Comparison of ENCODE assay signal across 8 cellular contexts in the genomic region with DNA sequence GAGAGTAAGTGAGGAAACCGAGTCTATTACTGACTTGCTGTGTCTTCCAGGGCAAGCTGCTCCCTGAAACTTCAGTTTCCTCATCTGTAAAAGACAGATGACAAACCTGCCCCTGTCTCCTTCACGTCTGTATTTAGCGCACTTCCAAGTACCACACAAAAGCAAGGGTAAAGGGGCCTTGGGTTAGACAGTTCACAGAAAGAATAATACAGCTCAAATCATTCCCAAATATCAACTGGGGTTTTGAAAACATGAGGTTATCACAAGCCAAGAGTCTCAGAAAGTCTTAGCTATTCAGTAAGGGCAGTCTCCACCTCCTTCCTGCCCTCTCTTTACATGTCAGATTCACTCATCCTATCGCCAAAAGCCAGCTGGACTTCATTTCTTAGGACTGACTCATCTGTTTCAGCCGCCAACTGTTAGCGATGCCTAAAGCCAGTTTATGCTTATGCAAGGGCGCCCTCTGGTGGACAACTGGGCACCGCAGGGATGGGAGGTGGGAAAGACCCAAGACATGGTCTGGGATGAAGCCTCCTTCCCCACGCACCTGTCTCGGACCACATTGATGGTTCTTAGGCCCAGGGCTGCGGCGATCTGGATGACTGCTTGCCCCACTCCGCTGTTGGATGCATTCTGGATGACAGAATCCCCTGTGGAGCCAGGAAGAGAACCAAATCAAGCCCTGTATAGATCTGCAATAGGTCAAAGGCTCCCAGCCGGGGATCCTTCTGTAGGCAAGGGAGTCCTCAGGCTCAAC. TPM values are rescaled to one million over a fixed set of nuclear protein-coding genes. Genes with fewer than 3 reads are reported as not detected.
DNase-seq lines count a peak whose midpoint lies in the region; ATAC-seq and TF ChIP-seq lines count a peak whose summit lies in the region.

No MANE protein-coding gene starts in this region.

- TF ChIP-seq POLR2A in heart left ventricle (IDR thresholded peaks at IDR 0.05) (no peak), upper lobe of left lung (IDR thresholded peaks at IDR 0.05) (no peak)

- H3K9me3 ChIP-seq in HEK293 (ENCODE audit: control insufficient read depth, insufficient read depth, low read depth, low read length) = no peaks in the 10 kb centered on the region
- no peaks in the 10 kb centered on the region for H3K9me3 ChIP-seq in adipocyte (ENCODE audit: control insufficient read depth, low read length)
- H3K9me3 ChIP-seq in heart left ventricle = no peaks in the 10 kb centered on the region
- H3K9me3 ChIP-seq in upper lobe of left lung = no peaks in the 10 kb centered on the region

- peak in 1 of 4 donors; percentile 77 for TF ChIP-seq EP300 in upper lobe of left lung (IDR thresholded peaks at IDR 0.05)

- H3K4me1 ChIP-seq in HEK293 (ENCODE audit: control insufficient read depth, insufficient read depth, low read length) (no peaks in the 10 kb centered on the region), adipocyte (ENCODE audit: control insufficient read depth, insufficient read depth, low read length) (peaks cover 12% of the 10 kb centered on the region), heart left ventricle (peaks cover 0 to 17% (median 9%) of the 10 kb centered on the region in 12 donors), upper lobe of left lung (peaks cover 12 to 18% (median 13%) of the 10 kb centered on the region in 4 donors)

- H3K27me3 Mint-ChIP-seq in Calu3 (ENCODE audit: unreplicated experiment) (no peaks in the 10 kb centered on the region), progenitor cell of endocrine pancreas (no peaks in the 10 kb centered on the region)

- no TSS peak for BruUV-seq in Calu3 (replicated peaks; lab: Mats Ljungman, UMichigan)

- WGBS in heart left ventricle, 4 donors = 24 to 29% (median 26%) methylated on average over 9 to 14 of the region's 14 CpGs
- 27 to 45% methylated on average over 10 to 14 of the region's 14 CpGs for WGBS in upper lobe of left lung, 2 donors

- H3K36me3 ChIP-seq in HEK293 (ENCODE audit: control insufficient read depth in 2 of 2, insufficient read depth in 1 of 2, low read length in 2 of 2) (peaks cover 10 to 85% of the 10 kb centered on the region in 2 experiments; a peak in 2 of 3 replicates), adipocyte (ENCODE audit: control insufficient read depth, insufficient read depth, low read length, severe bottlenecking) (peaks cover 70% of the 10 kb centered on the region), heart left ventricle (peaks cover 0 to 80% (median 61%) of the 10 kb centered on the region in 9 donors), upper lobe of left lung (peaks cover 0 to 63% (median 14%) of the 10 kb centered on the region in 4 donors)

- CTCF ChIA-PET in Calu3 (lab: Charles Lee) = interaction anchor here (0.5 to 2.6 kb wide), 9 partner anchors 9 to 326 kb away, joined by 3 to 31 read pairs (median 5); a partner anchor contains a TSS
- CTCF ChIA-PET in HEK293 (lab: Yijun Ruan, JAX) = interaction anchor here (0.6 to 10.8 kb wide), 39 partner anchors 9 to 796 kb away, joined by 3 to 159 read pairs (median 4); a partner anchor contains a TSS

- POLR2A ChIA-PET in HEK293 (lab: Yijun Ruan, JAX) = interaction anchor here (0.6 to 2.2 kb wide), 3 partner anchors 21 to 402 kb away, joined by 3 to 17 read pairs (median 10); a partner anchor contains a TSS

- TF ChIP-seq CTCF in Calu3 (IDR thresholded peaks at IDR 0.05; ENCODE audit: unreplicated experiment) (peak; percentile 90), HEK293 (tag by site-specific recombination; IDR thresholded peaks at IDR 0.05) (peak; percentile 89), heart left ventricle (IDR thresholded peaks at IDR 0.05) (peak; percentile 93 to 99 (median 98)), progenitor cell of endocrine pancreas (IDR thresholded peaks at IDR 0.05; ENCODE audit: unreplicated experiment) (peak; percentile 99), upper lobe of left lung (IDR thresholded peaks at IDR 0.05) (peak; percentile 93 to 97 (median 94))

- DNase-seq in Calu3 (peak; percentile 96), NCI-H1436 treated with DMSO at 0.1 percent for 48 hours (lab: John Stamatoyannopoulos, UW) (peak; percentile 12), SW480 (ENCODE audit: low spot score) (peak; percentile 89), adipocyte (ENCODE audit: low read depth) (peak; percentile 100), heart left ventricle (peak; percentile 91 to 96 (median 93)), progenitor cell of endocrine pancreas (ENCODE audit: low spot score, unreplicated experiment) (peak; percentile 92), upper lobe of left lung (peak; percentile 64 to 95)

- H3K27ac ChIP-seq in HEK293 (ENCODE audit: extremely low read depth, low read depth, low read length) (no peak overlapping the region), heart left ventricle (peak overlapping the region; percentile 26 to 85 (median 72)), upper lobe of left lung (peak overlapping the region; percentile 72 to 90 (median 80))

- peaks cover 23% of the 10 kb centered on the region for H3K36me3 Mint-ChIP-seq in Calu3 (ENCODE audit: insufficient read depth, unreplicated experiment)
- peaks cover 6% of the 10 kb centered on the region for H3K36me3 Mint-ChIP-seq in progenitor cell of endocrine pancreas (ENCODE audit: insufficient read depth)

- H3K9me3 Mint-ChIP-seq in Calu3 (ENCODE audit: low read depth, unreplicated experiment) = no peaks in the 10 kb centered on the region
- H3K9me3 Mint-ChIP-seq in progenitor cell of endocrine pancreas (ENCODE audit: low read depth) = no peaks in the 10 kb centered on the region

- H3K9ac ChIP-seq in adipocyte (ENCODE audit: low read length) = peak overlapping the region; percentile 68

- H3K27ac Mint-ChIP-seq in Calu3 (ENCODE audit: unreplicated experiment) (no peak overlapping the region), progenitor cell of endocrine pancreas (peak overlapping the region; percentile 92)

- ATAC-seq in heart left ventricle (peak; percentile 91 to 97 (median 94)), upper lobe of left lung (ENCODE audit: low FRiP score in 2 of 2) (peak; percentile 95 to 96)

- intact Hi-C loops in Calu3 (cut with micrococcal nuclease; ENCODE audit: unreplicated experiment) = loop anchor here (2.0 to 10.0 kb wide), 3 partner anchors 170 to 418 kb away; no protein-coding TSS in a partner anchor
- intact Hi-C loops in heart left ventricle (cut with DNase I) = loop anchor here (1.0 to 10.0 kb wide), 14 partner anchors 20 to 425 kb away; a partner anchor contains a TSS

- H3K4me3 Mint-ChIP-seq in Calu3 (ENCODE audit: low read depth, unreplicated experiment) (peak overlapping the region; percentile 19), progenitor cell of endocrine pancreas (ENCODE audit: low read depth) (no peak overlapping the region)

- peaks cover 19% of the 10 kb centered on the region for H3K4me1 Mint-ChIP-seq in Calu3 (ENCODE audit: low read depth, unreplicated experiment)
- peaks cover 4% of the 10 kb centered on the region for H3K4me1 Mint-ChIP-seq in progenitor cell of endocrine pancreas (ENCODE audit: low read depth)

- H3K27me3 ChIP-seq in adipocyte (replicated peaks; ENCODE audit: control insufficient read depth, insufficient read depth, low read length) (no peaks in the 10 kb centered on the region), heart left ventricle (no peaks in the 10 kb centered on the region), upper lobe of left lung (no peaks in the 10 kb centered on the region)

- H3K4me3 ChIP-seq in HEK293 (ENCODE audit: low read depth, low read length) = no peak overlapping the region
- H3K4me3 ChIP-seq in adipocyte (ENCODE audit: low read length) = no peak overlapping the region
- H3K4me3 ChIP-seq in heart left ventricle = no peak overlapping the region
- H3K4me3 ChIP-seq in upper lobe of left lung = no peak overlapping the region

TF ChIP-seq in HEK293, 187 proteins besides CTCF, POLR2A, EP300 and RAD21 (continues in another document):
- TF ChIP-seq, protein P1, sequence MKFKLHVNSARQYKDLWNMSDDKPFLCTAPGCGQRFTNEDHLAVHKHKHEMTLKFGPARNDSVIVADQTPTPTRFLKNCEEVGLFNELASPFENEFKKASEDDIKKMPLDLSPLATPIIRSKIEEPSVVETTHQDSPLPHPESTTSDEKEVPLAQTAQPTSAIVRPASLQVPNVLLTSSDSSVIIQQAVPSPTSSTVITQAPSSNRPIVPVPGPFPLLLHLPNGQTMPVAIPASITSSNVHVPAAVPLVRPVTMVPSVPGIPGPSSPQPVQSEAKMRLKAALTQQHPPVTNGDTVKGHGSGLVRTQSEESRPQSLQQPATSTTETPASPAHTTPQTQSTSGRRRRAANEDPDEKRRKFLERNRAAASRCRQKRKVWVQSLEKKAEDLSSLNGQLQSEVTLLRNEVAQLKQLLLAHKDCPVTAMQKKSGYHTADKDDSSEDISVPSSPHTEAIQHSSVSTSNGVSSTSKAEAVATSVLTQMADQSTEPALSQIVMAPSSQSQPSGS (tag by site-specific recombination; IDR thresholded peaks at IDR 0.05; ENCODE audit: low read depth) = no peak
- TF ChIP-seq ZNF629 (tag by site-specific recombination; IDR thresholded peaks at IDR 0.05) = 0 out of 2 replicates have a peak, but pooled peaks have one; percentile 50
- no peak for TF ChIP-seq ZNF747 (tag by site-specific recombination; IDR thresholded peaks at IDR 0.05)
- TF ChIP-seq ZFP69B (tag by site-specific recombination; IDR thresholded peaks at IDR 0.05) = 0 out of 2 replicates have a peak, but pooled peaks have one; percentile 42

RNA-seq across cellular contexts. Expression of a gene that starts 21.1 kb away (rescaled TPM):
- 64.8 and 65.4 TPM in 2 replicates for total RNA-seq in Calu3 (2022)
- 10 to 100 TPM; 40.4 to 54.6 (median 49.0) TPM for total RNA-seq in heart left ventricle
- polyA plus RNA-seq in heart left ventricle = 10 to 100 TPM; 41.6 to 53.2 TPM
- total RNA-seq in progenitor cell of endocrine pancreas = 108 and 111 TPM in 2 replicates
- 100 to 1,000 TPM in 1 of 6 donors, 10 to 100 TPM in 5; 47.6 to 117 (median 74.0) TPM for total RNA-seq in upper lobe of left lung

RNA-seq across cellular contexts. Expression of a gene that starts 28.0 kb away (rescaled TPM):
- total RNA-seq in Calu3 (2022) (45.9 and 46.8 TPM in 2 replicates), heart left ventricle (10 to 100 TPM; 19.6 to 37.4 (median 33.1) TPM), progenitor cell of endocrine pancreas (28.8 and 35.9 TPM in 2 replicates), upper lobe of left lung (10 to 100 TPM; 16.7 to 30.1 (median 18.5) TPM)
- polyA plus RNA-seq in heart left ventricle = 10 to 100 TPM; 24.2 to 34.4 TPM

RNA-seq across cellular contexts. Expression of a gene that starts 33.6 kb away (rescaled TPM):
- total RNA-seq in Calu3 (2022) = 37.9 and 54.5 TPM in 2 replicates
- total RNA-seq in heart left ventricle = 10 to 100 TPM in 6 of 9 donors, 1 to 10 TPM in 3; 7.1 to 59.9 (median 16.2) TPM
- 10 to 100 TPM; 13.8 to 25.9 TPM for polyA plus RNA-seq in heart left ventricle
- 74.0 and 79.4 TPM in 2 replicates for total RNA-seq in progenitor cell of endocrine pancreas
- 10 to 100 TPM; 44.5 to 87.2 (median 70.1) TPM for total RNA-seq in upper lobe of left lung

Comparison
In these comparisons a context has a peak if more than half of its experiments do, and no peak if none do; other contexts are left out.
1. DNase-seq: peak in every context shown above with its lines; median percentile 100 in adipocyte; 96 in Calu3; 93 in heart left ventricle; 92 in progenitor cell of endocrine pancreas; 89 in SW480; 80 in upper lobe of left lung; 12 in NCI-H1436 treated with DMSO at 0.1 percent for 48 hours.